In genomic region chr16:25895371-25895770, GRCh38 we compare ENCODE assay signal across 16 cellular contexts.
DNase-seq lines count a peak whose midpoint lies in the region; ATAC-seq, FAIRE-seq and TF ChIP-seq lines count a peak whose summit lies in the region.
"Had no signal": no experiment of that assay in that cellular context is flagged by ENCODE, and none has a peak within 500 bp of the region (broad histone marks: within the 10 kb centered on the region; RNA-seq: fewer than 3 reads in every experiment).

No MANE protein-coding gene starts in this region.

- no peak overlapping the region for H3K4ac ChIP-seq in H1 (replicated peaks; ENCODE audit: insufficient read length, low read depth, low read length)

- H2AK5ac ChIP-seq in H1 (ENCODE audit: low read depth, low read length) = peak overlapping the region; percentile 84; the same call in 1 of the 2 replicates

- H3K27ac Mint-ChIP-seq in nephron progenitor cell (peak overlapping the region; percentile 86), type B pancreatic cell (no peak overlapping the region), GM23338 (no peak overlapping the region)
- H3K27ac Mint-ChIP-seq: CD4-positive, alpha-beta T cell had no signal

- no peak overlapping the region for H4K8ac ChIP-seq in H1 (ENCODE audit: extremely low read depth, insufficient read depth, low read length)

- TF ChIP-seq RAD21 in H1 (IDR thresholded peaks at IDR 0.05 in 1 of 2, conservative IDR thresholded peaks at IDR 0.05 in 1 of 2; ENCODE audit: low read depth in 2 of 2, low read length in 2 of 2) = no peak

- no peak overlapping the region for H3K27ac ChIP-seq in H1 (ENCODE audit: low read depth, low read length)
- H3K27ac ChIP-seq in GM23338 (ENCODE audit: low read depth) = no peak overlapping the region
- H3K27ac ChIP-seq: C4-2B, HL-60 had no signal

- no peaks in the 10 kb centered on the region for H3K79me1 ChIP-seq in H1 (ENCODE audit: low read depth, low read length)

- H4K20me1 ChIP-seq in H1 (replicated peaks in 1 of 2; ENCODE audit: control insufficient read depth in 1 of 2, insufficient read depth in 2 of 2, low read length in 2 of 2) = peaks cover 0 to 2% of the 10 kb centered on the region in 2 experiments
- H4K20me1 ChIP-seq in GM23338 (replicated peaks; ENCODE audit: insufficient read depth) = no peaks in the 10 kb centered on the region

- H3K36me3 Mint-ChIP-seq in nephron progenitor cell (ENCODE audit: low read depth) (no peaks in the 10 kb centered on the region), type B pancreatic cell (no peaks in the 10 kb centered on the region), GM23338 (ENCODE audit: low read depth) (peaks cover 10% of the 10 kb centered on the region; the same call in 1 of the 3 replicates)

- CTCF ChIA-PET in H1 (lab: Charles Lee; ENCODE audit: partially characterized antibody) = no interaction called here

- H3K4me1 Mint-ChIP-seq in nephron progenitor cell (peaks cover 86% of the 10 kb centered on the region), type B pancreatic cell (ENCODE audit: unreplicated experiment) (peaks cover 20% of the 10 kb centered on the region), GM23338 (peaks cover 3% of the 10 kb centered on the region; the same call in 1 of the 3 replicates)

- H2BK15ac ChIP-seq in H1 (ENCODE audit: low read length) = no peak overlapping the region

- FAIRE-seq in GM12892 (lab: Jason Lieb, UNC) (peak; percentile 36), H1 (lab: Jason Lieb, UNC) (no peak)

- H3K9me3 Mint-ChIP-seq in nephron progenitor cell (no peaks in the 10 kb centered on the region), type B pancreatic cell (no peaks in the 10 kb centered on the region), GM23338 (peaks cover 87% of the 10 kb centered on the region)

- no peak overlapping the region for H3K23ac ChIP-seq in H1 (ENCODE audit: insufficient read length)

- no peak for DNase-seq in GM12892 (ENCODE audit: insufficient read length)
- DNase-seq in H1 (ENCODE audit: low read depth in 1 of 2, low spot score in 2 of 2) = no peak
- DNase-seq in nephron progenitor cell = peak; percentile 70
- no peak for DNase-seq in type B pancreatic cell (ENCODE audit: extremely low spot score, unreplicated experiment)
- no peak for DNase-seq in anterior cingulate cortex (lab: John Stamatoyannopoulos, UW)
- no peak for DNase-seq in hypothalamus (lab: John Stamatoyannopoulos, UW)
- no peak for DNase-seq in GM23338 (ENCODE audit: low spot score)
- DNase-seq: ACHN; Caco-2; CD4-positive, alpha-beta T cell; DMS153; DMS79; GDM1 had no signal

- H4K5ac ChIP-seq in H1 (ENCODE audit: insufficient read length, low read depth, low read length) = no peak overlapping the region

- no peak overlapping the region for H3K18ac ChIP-seq in H1 (ENCODE audit: extremely low read depth, low read length)

- H2BK5ac ChIP-seq in H1 (ENCODE audit: low read depth, low read length) = no peak overlapping the region

- H3K79me2 ChIP-seq in H1 (ENCODE audit: control insufficient read depth in 1 of 2, insufficient read depth in 2 of 2, low read length in 2 of 2) (no peaks in the 10 kb centered on the region), GM23338 (replicated peaks; ENCODE audit: insufficient read depth) (no peaks in the 10 kb centered on the region; the same call in 1 of the 2 replicates)

- H4K91ac ChIP-seq in H1 (replicated peaks; ENCODE audit: insufficient read length, low read length) = no peak overlapping the region

- H3K9me3 ChIP-seq in H1 (ENCODE audit: insufficient read depth in 2 of 2, low read depth in 1 of 2, low read length in 1 of 2) = no peaks in the 10 kb centered on the region
- H3K9me3 ChIP-seq: Caco-2, HAP-1 had no signal

- H2AFZ ChIP-seq in H1 (ENCODE audit: low read length) (no peak overlapping the region), GM23338 (no peak overlapping the region)

- TF ChIP-seq CTCF in H1 (IDR thresholded peaks at IDR 0.05; ENCODE audit: control extremely low read depth in 1 of 3, insufficient read depth in 1 of 3, low read depth in 1 of 3, low read length in 3 of 3) (no peak), nephron progenitor cell (IDR thresholded peaks at IDR 0.05) (no peak), type B pancreatic cell (conservative IDR thresholded peaks at IDR 0.05) (no peak), GM23338 (conservative IDR thresholded peaks at IDR 0.05; ENCODE audit: low read depth in 2 of 2) (no peak)

- H3K27me3 ChIP-seq in H1 (replicated peaks in 1 of 4; ENCODE audit: control insufficient read depth in 3 of 4, extremely low read depth in 1 of 4, insufficient read depth in 3 of 4, low read length in 3 of 4) (no peaks in the 10 kb centered on the region), GM23338 (ENCODE audit: insufficient read depth) (no peaks in the 10 kb centered on the region)

- no peaks in the 10 kb centered on the region for H3F3A ChIP-seq in GM23338 (replicated peaks; ENCODE audit: low read depth)

- H3K4me2 ChIP-seq in H1 (ENCODE audit: insufficient read depth in 1 of 2, low read depth in 2 of 2, low read length in 2 of 2) (no peak overlapping the region), GM23338 (no peak overlapping the region)

- H3K4me1 ChIP-seq in H1 (replicated peaks in 1 of 4; ENCODE audit: control insufficient read depth in 3 of 4, insufficient read depth in 4 of 4, low read length in 3 of 4) (peaks cover 0 to 5% (median 0%) of the 10 kb centered on the region in 4 experiments; a peak in 1 of 7 replicates), GM23338 (ENCODE audit: insufficient read depth) (no peaks in the 10 kb centered on the region)
- H3K4me1 ChIP-seq: Caco-2, HAP-1 had no signal

- WGBS in H1 (ENCODE audit: extremely low coverage in 1 of 2, insufficient coverage in 1 of 2, insufficient read length in 1 of 2, insufficient replicate concordance in 2 of 2, low coverage in 1 of 2, low lambda C conversion rate in 2 of 2, missing lambda C conversion rate in 1 of 2), 2 experiments = 86% methylated on average over 4 of the region's 4 CpGs; no CpG with 5 or more reads in 1 of the 2 experiments

- no peak overlapping the region for H2BK20ac ChIP-seq in H1 (ENCODE audit: low read length)

- no peak overlapping the region for H3K4me3 ChIP-seq in H1 (ENCODE audit: extremely low read depth in 1 of 4, insufficient read depth in 2 of 4, low read depth in 3 of 4, low read length in 4 of 4)
- H3K4me3 ChIP-seq in GM23338 = no peak overlapping the region
- H3K4me3 ChIP-seq: HAP-1 had no signal

- POLR2A ChIA-PET in H1 (lab: Charles Lee; ENCODE audit: partially characterized antibody) = interaction anchor here (1.4 kb wide), 1 partner anchor 10 kb away, joined by 3 read pairs; no protein-coding TSS in a partner anchor

- no peaks in the 10 kb centered on the region for H3K9me2 ChIP-seq in GM23338 (ENCODE audit: insufficient read depth)

- TF ChIP-seq POLR2A in GM12892 (IDR thresholded peaks at IDR 0.05; ENCODE audit: low read depth, low read length) (no peak), H1 (IDR thresholded peaks at IDR 0.05; ENCODE audit: control extremely low read depth in 1 of 2, low read depth in 2 of 2, low read length in 2 of 2) (no peak)

- TF ChIP-seq EP300 in H1 (IDR thresholded peaks at IDR 0.05; ENCODE audit: borderline replicate concordance in 1 of 2, low read depth in 2 of 2, low read length in 2 of 2) = no peak

- peak overlapping the region; percentile 2; the same call in 1 of the 2 replicates for H2BK12ac ChIP-seq in H1 (ENCODE audit: low read depth, low read length)

- H3K14ac ChIP-seq in H1 (ENCODE audit: insufficient read length) = no peak overlapping the region

- H3K56ac ChIP-seq in H1 (replicated peaks; ENCODE audit: insufficient read length, low read depth, low read length) = no peak overlapping the region

- H3K27me3 Mint-ChIP-seq in nephron progenitor cell (ENCODE audit: low read depth, poor library complexity) (no peaks in the 10 kb centered on the region), type B pancreatic cell (peaks cover 10% of the 10 kb centered on the region), GM23338 (ENCODE audit: insufficient read depth, low read depth, poor library complexity) (no peaks in the 10 kb centered on the region)

- H3K9ac ChIP-seq in H1 (replicated peaks in 1 of 4; ENCODE audit: extremely low read depth in 1 of 4, low read depth in 3 of 4, low read length in 3 of 4) = no peak overlapping the region

- H3K36me3 ChIP-seq in H1 (ENCODE audit: control insufficient read depth in 2 of 4, insufficient read depth in 4 of 4, low read length in 3 of 4) = no peaks in the 10 kb centered on the region
- no peaks in the 10 kb centered on the region for H3K36me3 ChIP-seq in GM23338 (ENCODE audit: insufficient read depth)
- H3K36me3 ChIP-seq: HAP-1 had no signal

- no peak overlapping the region for H2BK120ac ChIP-seq in H1 (replicated peaks; ENCODE audit: low read depth, low read length)

- no peak for ATAC-seq in GM23338

- H3K4me3 Mint-ChIP-seq in nephron progenitor cell (peak overlapping the region; percentile 6), type B pancreatic cell (peak overlapping the region; percentile 17), GM23338 (no peak overlapping the region)
- H3K4me3 Mint-ChIP-seq: CD4-positive, alpha-beta T cell had no signal

- no peaks in the 10 kb centered on the region; the same call in 1 of the 2 replicates for H3K23me2 ChIP-seq in H1 (ENCODE audit: low read depth, low read length)

TF ChIP-seq in H1, 55 proteins besides CTCF, POLR2A, EP300 and RAD21 (continues in another document):
- TF ChIP-seq SIX5 (IDR thresholded peaks at IDR 0.05; ENCODE audit: low read depth, low read length) (no peak), RBBP5 (IDR thresholded peaks at IDR 0.05; ENCODE audit: borderline replicate concordance, low read depth, low read length) (no peak), KDM1A (IDR thresholded peaks at IDR 0.05; ENCODE audit: borderline replicate concordance, low read length) (no peak), TAF7 (optimal IDR thresholded peaks at IDR 0.05; ENCODE audit: borderline replicate concordance, low read depth, low read length) (no peak), BCL11A (IDR thresholded peaks at IDR 0.05; ENCODE audit: low read depth in 2 of 2, low read length in 2 of 2) (no peak), SAP30 (IDR thresholded peaks at IDR 0.05; ENCODE audit: insufficient read depth, insufficient replicate concordance, low read length) (no peak), SP4 (IDR thresholded peaks at IDR 0.05; ENCODE audit: low read length) (no peak)

TF ChIP-seq in GM23338, 12 proteins besides CTCF, POLR2A, EP300 and RAD21:
- no peak for TF ChIP-seq JUNB (IDR thresholded peaks at IDR 0.05; ENCODE audit: unreplicated experiment)
